Comparison of ENCODE assay signal across 6 cellular contexts in the genomic region with DNA sequence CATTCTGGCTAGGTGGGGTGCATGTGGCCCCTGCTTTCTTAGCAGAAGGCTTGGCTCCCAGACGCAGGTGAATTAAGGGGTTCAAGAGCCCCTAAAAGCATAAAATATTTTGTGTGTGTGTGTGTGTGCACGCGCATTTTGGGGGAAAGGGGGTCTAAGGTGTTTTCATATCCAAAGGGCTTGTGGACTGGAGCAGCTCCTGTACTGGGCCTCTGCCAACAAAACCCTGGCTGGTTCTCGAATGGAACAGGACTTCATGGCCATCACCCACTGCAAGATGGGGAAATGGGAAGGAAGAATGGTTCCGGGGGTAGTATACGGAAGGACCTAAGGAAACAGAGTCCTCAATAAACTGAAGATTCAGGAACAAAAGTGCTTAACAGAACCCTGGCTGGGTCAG. TPM values are rescaled to one million over a fixed set of nuclear protein-coding genes. Genes with fewer than 3 reads are reported as not detected.
DNase-seq lines count a peak whose midpoint lies in the region; ATAC-seq and TF ChIP-seq lines count a peak whose summit lies in the region.

No MANE protein-coding gene starts in this region.

- no peak for ATAC-seq in CD8-positive, alpha-beta T cell
- ATAC-seq in WTC11: no peak

- peaks cover 38% of the 10 kb centered on the region for H3K36me3 Mint-ChIP-seq in CD8-positive, alpha-beta T cell
- H3K36me3 Mint-ChIP-seq in WTC11 (peaks cover 33% of the 10 kb centered on the region), nephron (ENCODE audit: low read depth) (no peaks in the 10 kb centered on the region)

- no peaks in the 10 kb centered on the region for H3K27me3 ChIP-seq in CD8-positive, alpha-beta T cell (ENCODE audit: insufficient read depth, low read length)
- H3K27me3 ChIP-seq in SJCRH30: no peaks in the 10 kb centered on the region

- CTCF ChIA-PET in CD8-positive, alpha-beta T cell (lab: Charles Lee): interaction anchor here (0.7 to 8.6 kb wide), 25 partner anchors 13 to 195 kb away, joined by 3 to 180 read pairs (median 6); a partner anchor contains a TSS
- CTCF ChIA-PET in WTC11 (lab: Charles Lee): interaction anchor here (0.8 to 7.0 kb wide), 10 partner anchors 12 to 184 kb away, joined by 4 to 93 read pairs (median 33); a partner anchor contains a TSS

- DNase-seq in CD8-positive, alpha-beta T cell: peak in 1 of 7 experiments; percentile 12
- DNase-seq in WTC11 (ENCODE audit: low spot score) (no peak), SJCRH30 (no peak)
- no peak for DNase-seq in activated effector memory CD4-positive, alpha-beta T cell treated with anti-CD3 and anti-CD28 coated beads, Interleukin-2, amount 50 U/mL, for 16 hours
- DNase-seq in stimulated activated CD4-positive, alpha-beta T cell treated with anti-CD3 and anti-CD28 coated beads, Interleukin-4, amount 100 ng/mL, for 1 hour: no peak

- no peaks in the 10 kb centered on the region for H3K9me3 ChIP-seq in CD8-positive, alpha-beta T cell (ENCODE audit: low read length)
- no peaks in the 10 kb centered on the region for H3K9me3 ChIP-seq in SJCRH30 (replicated peaks)

- no peak overlapping the region for H3K27ac ChIP-seq in CD8-positive, alpha-beta T cell (ENCODE audit: low read depth, low read length)
- no peak overlapping the region for H3K27ac ChIP-seq in SJCRH30

- no peak overlapping the region for H3K4me3 Mint-ChIP-seq in CD8-positive, alpha-beta T cell
- H3K4me3 Mint-ChIP-seq in WTC11 (no peak overlapping the region), nephron (peak overlapping the region in 1 of 3 experiments; percentile 97)

- intact Hi-C loops in CD8-positive, alpha-beta T cell (cut with DNase I, micrococcal nuclease): loop anchor here (1.0 to 2.0 kb wide), 12 partner anchors 10 to 189 kb away; a partner anchor contains a TSS

- no peaks in the 10 kb centered on the region for H3K9me3 Mint-ChIP-seq in CD8-positive, alpha-beta T cell
- H3K9me3 Mint-ChIP-seq in WTC11 (no peaks in the 10 kb centered on the region), nephron (no peaks in the 10 kb centered on the region)

- peaks cover 19% of the 10 kb centered on the region for H3K4me1 ChIP-seq in CD8-positive, alpha-beta T cell (ENCODE audit: insufficient read depth, low read length)
- peaks cover 22% of the 10 kb centered on the region for H3K4me1 ChIP-seq in SJCRH30

- peaks cover 9% of the 10 kb centered on the region for H3K36me3 ChIP-seq in CD8-positive, alpha-beta T cell (ENCODE audit: insufficient read depth, low read length)
- no peaks in the 10 kb centered on the region for H3K36me3 ChIP-seq in SJCRH30

- no peak for TF ChIP-seq CTCF in CD8-positive, alpha-beta T cell (IDR thresholded peaks at IDR 0.05)
- TF ChIP-seq CTCF in WTC11 (IDR thresholded peaks at IDR 0.05) (no peak), nephron (IDR thresholded peaks at IDR 0.05; ENCODE audit: unreplicated experiment in 3 of 3) (no peak)

- no peak overlapping the region for H3K4me3 ChIP-seq in CD8-positive, alpha-beta T cell (ENCODE audit: low read depth, low read length)
- no peak overlapping the region for H3K4me3 ChIP-seq in SJCRH30

- peaks cover 21% of the 10 kb centered on the region for H3K4me1 Mint-ChIP-seq in CD8-positive, alpha-beta T cell (ENCODE audit: low read depth)
- H3K4me1 Mint-ChIP-seq in WTC11 (peaks cover 46% of the 10 kb centered on the region), nephron (peaks cover 44% of the 10 kb centered on the region)

- peak overlapping the region; percentile 87 for H3K27ac Mint-ChIP-seq in CD8-positive, alpha-beta T cell
- H3K27ac Mint-ChIP-seq in WTC11 (peak overlapping the region; percentile 23; the same call in 1 of the 2 replicates), nephron (peak overlapping the region; percentile 98 to 100 (median 100))

- POLR2A ChIA-PET in CD8-positive, alpha-beta T cell (lab: Charles Lee): interaction anchor here (0.7 to 6.6 kb wide), 4 partner anchors 10 to 221 kb away, joined by 3 to 31 read pairs (median 21); a partner anchor contains a TSS
- POLR2A ChIA-PET in WTC11 (lab: Charles Lee): interaction anchor here (3.6 to 4.2 kb wide), 3 partner anchors 21 to 52 kb away, joined by 13 to 66 read pairs (median 33); a partner anchor contains a TSS

- no peaks in the 10 kb centered on the region for H3K27me3 Mint-ChIP-seq in CD8-positive, alpha-beta T cell (ENCODE audit: low read depth)
- H3K27me3 Mint-ChIP-seq in WTC11 (ENCODE audit: low read depth): no peaks in the 10 kb centered on the region
- H3K27me3 Mint-ChIP-seq in nephron (ENCODE audit: low read depth): no peaks in the 10 kb centered on the region

TF ChIP-seq in WTC11, 78 proteins besides CTCF, POLR2A, EP300 and RAD21 (continues in another document):
- TF ChIP-seq RELA (CRISPR knock-in tag; IDR thresholded peaks at IDR 0.05; ENCODE audit: borderline replicate concordance): no peak
- no peak for TF ChIP-seq SMAD3 (CRISPR knock-in tag; IDR thresholded peaks at IDR 0.05; ENCODE audit: borderline replicate concordance)
- no peak for TF ChIP-seq PRRX2 (CRISPR knock-in tag; IDR thresholded peaks at IDR 0.05)
- no peak for TF ChIP-seq TEAD4 (CRISPR knock-in tag; IDR thresholded peaks at IDR 0.05)
- no peak for TF ChIP-seq ZNF416 (CRISPR knock-in tag; IDR thresholded peaks at IDR 0.05)
- TF ChIP-seq ZNF263 (CRISPR knock-in tag; IDR thresholded peaks at IDR 0.05; ENCODE audit: low read depth): no peak
- TF ChIP-seq, protein P1, sequence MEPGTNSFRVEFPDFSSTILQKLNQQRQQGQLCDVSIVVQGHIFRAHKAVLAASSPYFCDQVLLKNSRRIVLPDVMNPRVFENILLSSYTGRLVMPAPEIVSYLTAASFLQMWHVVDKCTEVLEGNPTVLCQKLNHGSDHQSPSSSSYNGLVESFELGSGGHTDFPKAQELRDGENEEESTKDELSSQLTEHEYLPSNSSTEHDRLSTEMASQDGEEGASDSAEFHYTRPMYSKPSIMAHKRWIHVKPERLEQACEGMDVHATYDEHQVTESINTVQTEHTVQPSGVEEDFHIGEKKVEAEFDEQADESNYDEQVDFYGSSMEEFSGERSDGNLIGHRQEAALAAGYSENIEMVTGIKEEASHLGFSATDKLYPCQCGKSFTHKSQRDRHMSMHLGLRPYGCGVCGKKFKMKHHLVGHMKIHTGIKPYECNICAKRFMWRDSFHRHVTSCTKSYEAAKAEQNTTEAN (CRISPR knock-in tag; IDR thresholded peaks at IDR 0.05): no peak
- no peak for TF ChIP-seq ZNF671 (CRISPR knock-in tag; IDR thresholded peaks at IDR 0.05)
- no peak for TF ChIP-seq FOXJ3 (CRISPR knock-in tag; IDR thresholded peaks at IDR 0.05; ENCODE audit: borderline replicate concordance)
- TF ChIP-seq, protein P2, sequence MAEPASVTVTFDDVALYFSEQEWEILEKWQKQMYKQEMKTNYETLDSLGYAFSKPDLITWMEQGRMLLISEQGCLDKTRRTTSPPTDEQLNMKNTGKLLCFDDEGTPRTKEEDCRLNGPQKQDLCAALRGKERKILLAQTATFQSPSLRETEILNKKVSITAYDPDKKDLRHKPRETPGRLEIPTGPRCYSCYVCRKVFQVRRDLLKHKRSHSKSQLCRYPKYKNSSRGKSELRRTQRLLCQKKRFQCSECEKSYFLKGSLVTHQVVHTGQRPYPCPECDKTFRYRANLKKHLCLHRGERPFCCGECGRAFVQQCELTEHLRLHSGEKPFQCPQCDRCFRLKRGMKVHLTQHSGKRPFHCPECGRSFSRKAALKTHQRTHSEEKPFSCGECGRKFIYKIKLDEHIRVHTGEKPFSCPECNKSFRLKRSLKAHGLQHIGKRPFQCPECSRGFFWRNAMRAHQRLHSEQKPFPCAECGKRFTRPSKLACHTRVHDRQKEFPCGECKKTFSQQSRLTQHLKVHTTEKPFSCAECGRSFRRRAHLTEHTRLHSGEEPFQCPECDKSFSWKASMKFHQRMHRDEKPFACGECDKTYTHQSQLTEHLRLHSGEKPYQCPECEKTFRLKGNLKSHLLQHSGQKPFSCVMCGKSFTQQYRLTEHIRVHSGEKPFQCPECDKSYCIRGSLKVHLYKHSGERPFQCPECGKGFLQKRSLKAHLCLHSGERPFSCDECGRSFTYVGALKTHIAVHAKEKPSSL (CRISPR knock-in tag; conservative IDR thresholded peaks at IDR 0.05): no peak
- TF ChIP-seq, protein P3, sequence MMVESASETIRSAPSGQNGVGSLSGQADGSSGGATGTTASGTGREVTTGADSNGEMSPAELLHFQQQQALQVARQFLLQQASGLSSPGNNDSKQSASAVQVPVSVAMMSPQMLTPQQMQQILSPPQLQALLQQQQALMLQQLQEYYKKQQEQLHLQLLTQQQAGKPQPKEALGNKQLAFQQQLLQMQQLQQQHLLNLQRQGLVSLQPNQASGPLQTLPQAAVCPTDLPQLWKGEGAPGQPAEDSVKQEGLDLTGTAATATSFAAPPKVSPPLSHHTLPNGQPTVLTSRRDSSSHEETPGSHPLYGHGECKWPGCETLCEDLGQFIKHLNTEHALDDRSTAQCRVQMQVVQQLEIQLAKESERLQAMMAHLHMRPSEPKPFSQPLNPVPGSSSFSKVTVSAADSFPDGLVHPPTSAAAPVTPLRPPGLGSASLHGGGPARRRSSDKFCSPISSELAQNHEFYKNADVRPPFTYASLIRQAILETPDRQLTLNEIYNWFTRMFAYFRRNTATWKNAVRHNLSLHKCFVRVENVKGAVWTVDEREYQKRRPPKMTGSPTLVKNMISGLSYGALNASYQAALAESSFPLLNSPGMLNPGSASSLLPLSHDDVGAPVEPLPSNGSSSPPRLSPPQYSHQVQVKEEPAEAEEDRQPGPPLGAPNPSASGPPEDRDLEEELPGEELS (CRISPR knock-in tag; IDR thresholded peaks at IDR 0.05): no peak
- no peak for TF ChIP-seq MXD4 (CRISPR knock-in tag; IDR thresholded peaks at IDR 0.05; ENCODE audit: borderline replicate concordance)
- TF ChIP-seq, protein P4, sequence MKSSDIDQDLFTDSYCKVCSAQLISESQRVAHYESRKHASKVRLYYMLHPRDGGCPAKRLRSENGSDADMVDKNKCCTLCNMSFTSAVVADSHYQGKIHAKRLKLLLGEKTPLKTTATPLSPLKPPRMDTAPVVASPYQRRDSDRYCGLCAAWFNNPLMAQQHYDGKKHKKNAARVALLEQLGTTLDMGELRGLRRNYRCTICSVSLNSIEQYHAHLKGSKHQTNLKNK (CRISPR knock-in tag; IDR thresholded peaks at IDR 0.05): no peak

RNA-seq across cellular contexts. Expression of a gene that starts 3.9 kb away (rescaled TPM):
- 10 to 100 TPM; 26.5 to 33.4 TPM for total RNA-seq in CD8-positive, alpha-beta T cell
- total RNA-seq in WTC11 (2021): 80.0 to 87.1 TPM (median 80.5 TPM) in 3 replicates
- total RNA-seq in SJCRH30 (2014; rRNA removed; shearing (Covaris generic)): 13.2 and 14.2 TPM in 2 replicates

RNA-seq across cellular contexts. Expression of a gene that starts 9.5 kb away (rescaled TPM):
- 10 to 100 TPM; 95.5 to 99.6 TPM for total RNA-seq in CD8-positive, alpha-beta T cell
- total RNA-seq in WTC11 (2021): 118 to 170 TPM (median 165 TPM) in 3 replicates
- 1.8 and 2.1 TPM in 2 replicates for total RNA-seq in SJCRH30 (2014; rRNA removed; shearing (Covaris generic))

RNA-seq across cellular contexts. Expression of a gene that starts 19.2 kb away (rescaled TPM):
- total RNA-seq in CD8-positive, alpha-beta T cell: 1 to 10 TPM; 6.5 to 7.2 TPM
- 3.1 to 5.3 TPM (median 4.9 TPM) in 3 replicates for total RNA-seq in WTC11 (2021)
- 3.6 and 3.8 TPM in 2 replicates for total RNA-seq in SJCRH30 (2014; rRNA removed; shearing (Covaris generic))

RNA-seq across cellular contexts. Expression of a gene that starts 19.8 kb away (rescaled TPM):
- total RNA-seq in CD8-positive, alpha-beta T cell: not detected
- not detected in 3 replicates for total RNA-seq in WTC11 (2021)
- not detected in 2 replicates for total RNA-seq in SJCRH30 (2014; rRNA removed; shearing (Covaris generic))

RNA-seq across cellular contexts. Expression of a gene that starts 20.0 kb away (rescaled TPM):
- total RNA-seq in CD8-positive, alpha-beta T cell: 100 to 1,000 TPM; 328 to 356 TPM
- 158 to 181 TPM (median 172 TPM) in 3 replicates for total RNA-seq in WTC11 (2021)
- total RNA-seq in SJCRH30 (2014; rRNA removed; shearing (Covaris generic)): 193 and 245 TPM in 2 replicates

Comparison
In these comparisons a context has a peak if more than half of its experiments do, and no peak if none do; other contexts are left out.
1. H3K27ac Mint-ChIP-seq: peak in every context shown above with its lines; median percentile 100 in nephron; 87 in CD8-positive, alpha-beta T cell; 23 in WTC11.
2. RNA of a gene that starts 9.5 kb away (total RNA-seq): 118 to 170 TPM in WTC11 and 95.5 to 99.6 TPM in CD8-positive, alpha-beta T cell; 1.8 to 2.1 TPM in SJCRH30; every median in the first group is over 10 times any median in the second.